Comparison of ENCODE assay signal across 14 cellular contexts in genomic region chr21:17578162-17578561, GRCh38.
"Had no signal": no experiment of that assay in that cellular context is flagged by ENCODE, and none has a peak within 500 bp of the region (broad histone marks: within the 10 kb centered on the region; RNA-seq: fewer than 3 reads in every experiment).

No MANE protein-coding gene starts in this region.

- H3K9me3 ChIP-seq: heart left ventricle, neutrophil, sigmoid colon, stomach had no signal

- H3K36me3 ChIP-seq: heart left ventricle, neutrophil, sigmoid colon had no signal

- ATAC-seq: heart left ventricle; naive thymus-derived CD8-positive, alpha-beta T cell had no signal

- H3K27me3 ChIP-seq: heart left ventricle, sigmoid colon, stomach had no signal

- H3K27ac ChIP-seq: heart left ventricle, neutrophil, sigmoid colon, skin epidermis, stomach had no signal

- H3K4me3 ChIP-seq: heart left ventricle, sigmoid colon, skin epidermis, stomach had no signal

- DNase-seq: dermis blood vessel endothelial cell; erythroblast; foreskin melanocyte; heart left ventricle; hippocampal formation; naive thymus-derived CD8-positive, alpha-beta T cell; posterior cingulate gyrus; sigmoid colon; stimulated activated naive CD4-positive, alpha-beta T cell; stomach; substantia nigra; trophoblast cell had no signal

- H3K4me1 ChIP-seq: sigmoid colon had no signal
